Comparison of ENCODE assay signal across 8 cellular contexts in genomic region chr17:59848778-59849177, GRCh38. TPM values are rescaled to one million over a fixed set of nuclear protein-coding genes. Genes with fewer than 3 reads are reported as not detected.
DNase-seq lines count a peak whose midpoint lies in the region; ATAC-seq and TF ChIP-seq lines count a peak whose summit lies in the region.

No MANE protein-coding gene starts in this region.

- TF ChIP-seq CTCF in RWPE2 (IDR thresholded peaks at IDR 0.05; ENCODE audit: poor library complexity, severe bottlenecking) = no peak
- no peak for TF ChIP-seq CTCF in fibroblast of mammary gland (conservative IDR thresholded peaks at IDR 0.05; ENCODE audit: control insufficient read depth, insufficient read depth, low read depth, low read length)
- no peak for TF ChIP-seq CTCF in spleen (IDR thresholded peaks at IDR 0.05 in 8 of 11, conservative IDR thresholded peaks at IDR 0.05 in 3 of 11)

- no peak for TF ChIP-seq POLR2A in spleen (IDR thresholded peaks at IDR 0.05)

- intact Hi-C loops in spleen (cut with DNase I; ENCODE audit: low total_unique reads) = no loop called here

- H3K4me1 ChIP-seq in RWPE2 (ENCODE audit: insufficient read depth, poor library complexity, severe bottlenecking) (peaks cover 52% of the 10 kb centered on the region), spleen (peaks cover 37 to 100% (median 62%) of the 10 kb centered on the region in 6 donors)

- peak; percentile 38 to 71 for DNase-seq in stimulated activated CD4-positive, alpha-beta T cell treated with anti-CD3 and anti-CD28 coated beads, Interleukin-2, amount 100 ng/mL, for 24 hours
- no peak for DNase-seq in stimulated activated CD4-positive, alpha-beta T cell treated with anti-CD3 and anti-CD28 coated beads, Interleukin-4, amount 100 ng/mL, for 1 hour
- peak; percentile 51 for DNase-seq in RWPE2 (ENCODE audit: low spot score)
- peak; percentile 75 for DNase-seq in fibroblast of mammary gland (ENCODE audit: low read depth)
- DNase-seq in spleen = peak; percentile 88
- DNase-seq in amniotic stem cell (lab: John Stamatoyannopoulos, UW) = no peak

- H3K9me3 ChIP-seq in RWPE2 (ENCODE audit: severe bottlenecking) = no peaks in the 10 kb centered on the region
- no peaks in the 10 kb centered on the region for H3K9me3 ChIP-seq in spleen

- WGBS in spleen, 5 donors = 19 to 46% (median 31%) methylated on average over 7 of the region's 7 CpGs

- ATAC-seq in RWPE2 (ENCODE audit: low read depth) (no peak), HG03469 (IDR thresholded peaks at IDR 0.05; ENCODE audit: unreplicated experiment) (no peak), GM18517 (IDR thresholded peaks at IDR 0.05; ENCODE audit: unreplicated experiment) (no peak)

- H3K36me3 ChIP-seq in RWPE2 (ENCODE audit: low read depth) (no peaks in the 10 kb centered on the region), spleen (no peaks in the 10 kb centered on the region)

- H3K27me3 ChIP-seq in RWPE2 (ENCODE audit: insufficient read depth, poor library complexity, severe bottlenecking) (no peaks in the 10 kb centered on the region), spleen (replicated peaks in 1 of 7) (no peaks in the 10 kb centered on the region)

- peak overlapping the region; percentile 100 for H3K27ac ChIP-seq in RWPE2 (ENCODE audit: poor library complexity, severe bottlenecking)
- H3K27ac ChIP-seq in spleen = peak overlapping the region in 7 of 8 donors; percentile 39 to 92 (median 87)

- H3K4me3 ChIP-seq in RWPE2 (ENCODE audit: severe bottlenecking) = no peak overlapping the region
- no peak overlapping the region for H3K4me3 ChIP-seq in fibroblast of mammary gland (ENCODE audit: control insufficient read depth, low read depth, low read length)
- peak overlapping the region in 1 of 8 donors; percentile 5 for H3K4me3 ChIP-seq in spleen

RNA-seq across cellular contexts. Expression of gene TUBD1, which starts 44.0 kb away (rescaled TPM):
- 10 to 100 TPM in 6 of 7 donors, 1 to 10 TPM in 1; 9.9 to 25.4 (median 11.3) TPM for total RNA-seq in spleen
- polyA plus RNA-seq in spleen = 1 to 10 TPM; 6.0 to 8.8 (median 7.7) TPM

RNA-seq across cellular contexts. Expression of gene RPS6KB1, which starts 44.1 kb away (rescaled TPM):
- 10 to 100 TPM; 38.9 to 51.5 (median 49.5) TPM for total RNA-seq in spleen
- 10 to 100 TPM in 1 of 3 donors, 1 to 10 TPM in 2; 8.2 to 13.2 (median 9.8) TPM for polyA plus RNA-seq in spleen

Comparison
In these comparisons a context has a peak if more than half of its experiments do, and no peak if none do; other contexts are left out.
1. DNase-seq: peak in stimulated activated CD4-positive, alpha-beta T cell treated with anti-CD3 and anti-CD28 coated beads, Interleukin-2, amount 100 ng/mL, for 24 hours (2 of 2), RWPE2 (single experiment), fibroblast of mammary gland (single experiment) and spleen (single experiment); none in stimulated activated CD4-positive, alpha-beta T cell treated with anti-CD3 and anti-CD28 coated beads, Interleukin-4, amount 100 ng/mL, for 1 hour (single experiment) and amniotic stem cell (single experiment).